Comparison of ENCODE assay signal across 6 cellular contexts in the genomic region with DNA sequence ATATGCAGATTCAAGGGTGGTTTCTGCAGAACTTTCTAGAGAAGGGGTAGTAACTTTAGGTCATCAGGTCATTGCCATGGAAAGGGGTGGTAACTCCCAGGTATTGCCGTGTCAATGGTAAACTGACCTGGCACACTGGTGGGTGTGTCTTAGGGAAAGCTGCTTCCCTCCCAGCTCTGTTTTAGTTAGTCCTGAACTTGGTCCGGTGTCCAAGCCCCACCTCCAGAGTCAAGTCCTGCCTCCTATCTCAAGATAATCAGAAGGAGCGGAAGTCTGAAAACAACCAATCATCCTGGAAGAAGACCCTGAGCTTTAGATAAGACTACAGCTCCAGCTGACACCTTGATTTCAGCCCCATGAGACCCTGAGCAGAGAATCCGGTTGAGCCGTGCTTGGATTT.
A peak's percentile ranks its signal among the peaks of the same experiment; 100 is the strongest.
DNase-seq lines count a peak whose midpoint lies in the region; ATAC-seq, FAIRE-seq and TF ChIP-seq lines count a peak whose summit lies in the region.
"Not testable (repeated sequence)": the region's sequence is repeated elsewhere in the genome, so short reads cannot be mapped to it uniquely, and the experiment has no call there.

No MANE protein-coding gene starts in this region.

- H3K27me3 ChIP-seq in IMR-90 (ENCODE audit: control insufficient read depth, insufficient read depth, low read length); PC-9 (ENCODE audit: insufficient read depth, low read depth); astrocyte (ENCODE audit: insufficient read depth, low read length): not testable (repeated sequence)

- DNase-seq in A549 (ENCODE audit: low read depth in 1 of 2, low spot score in 1 of 2); IMR-90; PC-9; astrocyte (ENCODE audit: low read depth); epithelial cell of prostate (ENCODE audit: low read depth, low spot score); left colon: not testable (repeated sequence)

- not testable (repeated sequence) for H3K36me3 ChIP-seq in IMR-90 (ENCODE audit: control insufficient read depth, insufficient read depth, low read length); PC-9 (ENCODE audit: low read depth); astrocyte (ENCODE audit: insufficient read depth, low read length)

- H3K4me1 ChIP-seq in A549; IMR-90 (ENCODE audit: control insufficient read depth, insufficient read depth, low read length); astrocyte (ENCODE audit: insufficient read depth, low read length): not testable (repeated sequence)
- peaks cover 29% of the 10 kb centered on the region for H3K4me1 ChIP-seq in PC-9 (replicated peaks; ENCODE audit: insufficient read depth)

- not testable (repeated sequence) for H3K9me3 ChIP-seq in A549; IMR-90 (ENCODE audit: control insufficient read depth, insufficient read depth, low read length); PC-9 (ENCODE audit: insufficient read depth, low read depth); astrocyte (ENCODE audit: insufficient read depth, low read depth, low read length)

- not testable (repeated sequence) for TF ChIP-seq RAD21 in A549 (conservative IDR thresholded peaks at IDR 0.05 in 1 of 2, IDR thresholded peaks at IDR 0.05 in 1 of 2); IMR-90 (IDR thresholded peaks at IDR 0.05; ENCODE audit: low read length)

- H3K18ac ChIP-seq in IMR-90 (ENCODE audit: low read depth, low read length), result not testable (repeated sequence)

- not testable (repeated sequence) for H3K9ac ChIP-seq in IMR-90 (ENCODE audit: low read depth, low read length); astrocyte (ENCODE audit: low read length)

- WGBS in A549 (ENCODE audit: missing lambda C conversion rate), result no CpG with 5 or more reads among the region's 5 CpGs
- no CpG with 5 or more reads among the region's 5 CpGs for WGBS in IMR-90 (ENCODE audit: extremely low coverage in 2 of 2, insufficient read length in 1 of 2), 2 experiments

- H3K4me2 ChIP-seq in A549; IMR-90 (ENCODE audit: low read depth, low read length): not testable (repeated sequence)
- peak overlapping the region; percentile 40; the same call in 1 of the 2 replicates for H3K4me2 ChIP-seq in PC-9
- H3K4me2 ChIP-seq in astrocyte (ENCODE audit: low read length), result peak overlapping the region; percentile 55

- not testable (repeated sequence) for H4K20me1 ChIP-seq in IMR-90 (ENCODE audit: insufficient read depth, low read length); PC-9 (ENCODE audit: insufficient read depth); astrocyte (ENCODE audit: insufficient read depth, low read length)

- not testable (repeated sequence) for H3K14ac ChIP-seq in IMR-90 (replicated peaks; ENCODE audit: low read depth, low read length)

- not testable (repeated sequence) for H2BK5ac ChIP-seq in IMR-90 (ENCODE audit: low read depth, low read length, poor library complexity, severe bottlenecking)

- H2BK20ac ChIP-seq in IMR-90 (ENCODE audit: low read depth, low read length), result not testable (repeated sequence)

- not testable (repeated sequence) for H3K4ac ChIP-seq in IMR-90 (ENCODE audit: low read depth, low read length)

- not testable (repeated sequence) for H3K27ac Mint-ChIP-seq in astrocyte (ENCODE audit: unreplicated experiment)

- H3K4me3 Mint-ChIP-seq in astrocyte (ENCODE audit: unreplicated experiment), result not testable (repeated sequence)

- not testable (repeated sequence) for TF ChIP-seq CTCF in A549 (IDR thresholded peaks at IDR 0.05); IMR-90 (conservative IDR thresholded peaks at IDR 0.05; ENCODE audit: low read depth, low read length); PC-9 (conservative IDR thresholded peaks at IDR 0.05); astrocyte (IDR thresholded peaks at IDR 0.05; ENCODE audit: insufficient read depth, low read depth, low read length)

- not testable (repeated sequence) for H3K9me2 ChIP-seq in PC-9 (ENCODE audit: insufficient read depth)

- H3K4me3 ChIP-seq in A549; IMR-90 (ENCODE audit: insufficient read depth, low read depth, low read length); PC-9; astrocyte (ENCODE audit: insufficient read depth, low read depth, low read length): not testable (repeated sequence)

- not testable (repeated sequence) for H3K36me3 Mint-ChIP-seq in astrocyte (ENCODE audit: low read depth, unreplicated experiment)

- POLR2A ChIA-PET in A549 (lab: Yijun Ruan, JAX); IMR-90 (lab: Charles Lee; ENCODE audit: unreplicated experiment); PC-9 (lab: Charles Lee; ENCODE audit: unreplicated experiment): not testable (repeated sequence)

- not testable (repeated sequence) for FAIRE-seq in A549 (lab: Jason Lieb, UNC); astrocyte (lab: Jason Lieb, UNC)

- H2AK9ac ChIP-seq in IMR-90 (replicated peaks; ENCODE audit: low read depth, low read length, poor library complexity), result not testable (repeated sequence)

- H2BK15ac ChIP-seq in IMR-90 (ENCODE audit: low read depth, low read length), result not testable (repeated sequence)

- H3F3A ChIP-seq in PC-9 (ENCODE audit: insufficient read depth, low read depth), result peaks cover 15% of the 10 kb centered on the region; the same call in 1 of the 2 replicates

- CTCF ChIA-PET in A549 (lab: Yijun Ruan, JAX); IMR-90 (lab: Yijun Ruan, JAX); PC-9 (lab: Charles Lee): not testable (repeated sequence)

- not testable (repeated sequence) for H4K5ac ChIP-seq in IMR-90 (ENCODE audit: low read depth, low read length)

- dilution Hi-C loops in IMR-90 (cut with HindIII; ENCODE audit: low sequenced_read_pairs, unreplicated experiment), result not testable (repeated sequence)

- not testable (repeated sequence) for H2AK5ac ChIP-seq in IMR-90 (ENCODE audit: low read depth, low read length)

- not testable (repeated sequence) for H3K9me3 Mint-ChIP-seq in astrocyte (ENCODE audit: unreplicated experiment)

- not testable (repeated sequence) for H2AFZ ChIP-seq in IMR-90 (replicated peaks; ENCODE audit: low read length, poor library complexity); PC-9; astrocyte (ENCODE audit: low read depth, low read length)

- intact Hi-C loops in IMR-90 (cut with micrococcal nuclease); PC-9 (cut with micrococcal nuclease; ENCODE audit: unreplicated experiment); left colon (cut with DNase I, micrococcal nuclease): not testable (repeated sequence)

- not testable (repeated sequence) for TF ChIP-seq POLR2A in A549 (IDR thresholded peaks at IDR 0.05; ENCODE audit: low read length); IMR-90 (IDR thresholded peaks at IDR 0.05; ENCODE audit: low read depth, low read length)

- not testable (repeated sequence) for H3K23ac ChIP-seq in IMR-90 (ENCODE audit: low read depth, low read length)

- H3K79me2 ChIP-seq in PC-9 (ENCODE audit: low read depth); astrocyte (ENCODE audit: insufficient read depth, low read length): not testable (repeated sequence)

- not testable (repeated sequence) for H4K8ac ChIP-seq in IMR-90 (ENCODE audit: low read depth in 2 of 2, low read length in 2 of 2)

- not testable (repeated sequence) for H2BK120ac ChIP-seq in IMR-90 (ENCODE audit: low read depth, low read length)

- H3K27ac ChIP-seq in A549; IMR-90 (ENCODE audit: insufficient read depth, low read length); astrocyte (ENCODE audit: low read depth, low read length): not testable (repeated sequence)
- peak overlapping the region; percentile 78 for H3K27ac ChIP-seq in PC-9
- peak overlapping the region; percentile 42 for H3K27ac ChIP-seq in epithelial cell of prostate

- not testable (repeated sequence) for H3K9me1 ChIP-seq in IMR-90 (ENCODE audit: insufficient read depth, low read length)

- in situ Hi-C loops in IMR-90 (cut with MboI; ENCODE audit: low sequenced_read_pairs), result not testable (repeated sequence)

- not testable (repeated sequence) for BruUV-seq in IMR-90 (replicated peaks; lab: Mats Ljungman, UMichigan); PC-9 (replicated peaks; lab: Mats Ljungman, UMichigan)

- not testable (repeated sequence) for H4K91ac ChIP-seq in IMR-90 (ENCODE audit: insufficient read depth, low read depth, low read length)

- ATAC-seq in A549 (peak; percentile 65 to 76), IMR-90 (ENCODE audit: low read depth) (peak; percentile 6), left colon (peak; percentile 80)

- H3K56ac ChIP-seq in IMR-90 (ENCODE audit: extremely low read depth, insufficient read depth, low read length), result not testable (repeated sequence)

- not testable (repeated sequence) for H3K27me3 Mint-ChIP-seq in astrocyte (ENCODE audit: low read depth, unreplicated experiment)

- TF ChIP-seq EP300 in A549 (IDR thresholded peaks at IDR 0.05), result not testable (repeated sequence)

- not testable (repeated sequence) for H3K4me1 Mint-ChIP-seq in astrocyte (ENCODE audit: low read depth, unreplicated experiment)

- H3K79me1 ChIP-seq in IMR-90 (ENCODE audit: low read depth in 1 of 2, low read length in 2 of 2), result not testable (repeated sequence)

Comparison
In these comparisons a context has a peak if more than half of its experiments do, and no peak if none do; other contexts are left out.
1. ATAC-seq: peak in every context shown above with its lines; median percentile 80 in left colon; 70 in A549; 6 in IMR-90.